13 cellular contexts compared by ENCODE assay signal in genomic region chr14:22096511-22096890, GRCh38.
DNase-seq lines count a peak whose midpoint lies in the region; ATAC-seq, FAIRE-seq and TF ChIP-seq lines count a peak whose summit lies in the region.
"Had no signal": no experiment of that assay in that cellular context is flagged by ENCODE, and none has a peak within 500 bp of the region (broad histone marks: within the 10 kb centered on the region; RNA-seq: fewer than 3 reads in every experiment).

No MANE protein-coding gene starts in this region.

- no peaks in the 10 kb centered on the region for H3K79me2 ChIP-seq in MM.1S (ENCODE audit: low read length)

- H2AFZ ChIP-seq in MM.1S (ENCODE audit: low read length): peak overlapping the region; percentile 42; the same call in 1 of the 2 replicates

- H3K36me3 Mint-ChIP-seq in natural killer cell treated with Interleukin-12 subunit alpha and Interleukin-12 subunit beta and Interleukin-15 and Interleukin-18, amount 100 ng/mL, for 72 hours: no peaks in the 10 kb centered on the region
- H3K36me3 Mint-ChIP-seq in natural killer cell: no peaks in the 10 kb centered on the region

- peaks cover 39% of the 10 kb centered on the region for H3K4me1 ChIP-seq in MM.1S (ENCODE audit: low read length)
- peaks cover 0 to 15% (median 0%) of the 10 kb centered on the region in 3 donors for H3K4me1 ChIP-seq in esophagus squamous epithelium
- H3K4me1 ChIP-seq in pancreas: no peaks in the 10 kb centered on the region
- H3K4me1 ChIP-seq in small intestine (ENCODE audit: control insufficient read depth in 2 of 2, insufficient read depth in 1 of 2, low read depth in 1 of 2, low read length in 1 of 2): no peaks in the 10 kb centered on the region

- no peaks in the 10 kb centered on the region for H4K20me1 ChIP-seq in MM.1S (ENCODE audit: insufficient read depth, low read length)

- 66 to 98% methylated on average over 4 of the region's 4 CpGs for WGBS in esophagus squamous epithelium, 2 donors
- 75 to 88% methylated on average over 4 of the region's 4 CpGs for WGBS in pancreas, 2 donors
- 67 to 83% (median 80%) methylated on average over 4 of the region's 4 CpGs for WGBS in small intestine, 3 donors
- WGBS in lower leg skin, 2 donors: 84 to 91% methylated on average over 4 of the region's 4 CpGs

- H3K27ac ChIP-seq in MM.1S (ENCODE audit: low read length): peak overlapping the region; percentile 51; the same call in 1 of the 2 replicates
- peak overlapping the region; percentile 45 to 78 (median 72) for H3K27ac ChIP-seq in esophagus squamous epithelium
- no peak overlapping the region for H3K27ac ChIP-seq in pancreas
- peak overlapping the region in 1 of 2 donors; percentile 18 for H3K27ac ChIP-seq in small intestine (ENCODE audit: low read depth in 1 of 2, low read length in 1 of 2)
- H3K27ac ChIP-seq: neutrophil had no signal

- FAIRE-seq in pancreas (lab: Jason Lieb, UNC) (no peak), small intestine (lab: Jason Lieb, UNC) (no peak)
- FAIRE-seq: astrocyte had no signal

- intact Hi-C loops in natural killer cell (cut with micrococcal nuclease) (no loop called here), esophagus squamous epithelium (cut with DNase I) (no loop called here), pancreas (cut with DNase I) (no loop called here), lower leg skin (cut with DNase I; ENCODE audit: low total_unique reads) (no loop called here)

- H3K9me3 ChIP-seq in MM.1S (replicated peaks; ENCODE audit: insufficient read depth, low read length): no peaks in the 10 kb centered on the region
- no peaks in the 10 kb centered on the region for H3K9me3 ChIP-seq in esophagus squamous epithelium
- no peaks in the 10 kb centered on the region for H3K9me3 ChIP-seq in pancreas
- no peaks in the 10 kb centered on the region for H3K9me3 ChIP-seq in small intestine (ENCODE audit: control insufficient read depth, low read depth)
- H3K9me3 ChIP-seq: neutrophil had no signal

- no peaks in the 10 kb centered on the region for H3K27me3 ChIP-seq in MM.1S (replicated peaks; ENCODE audit: insufficient read depth, low read length)
- no peaks in the 10 kb centered on the region for H3K27me3 ChIP-seq in esophagus squamous epithelium
- H3K27me3 ChIP-seq in pancreas: no peaks in the 10 kb centered on the region
- H3K27me3 ChIP-seq in small intestine (ENCODE audit: control insufficient read depth in 2 of 2, insufficient read depth in 2 of 2, low read length in 2 of 2): no peaks in the 10 kb centered on the region

- TF ChIP-seq POLR2A in esophagus squamous epithelium (IDR thresholded peaks at IDR 0.05): no peak
- no peak for TF ChIP-seq POLR2A in lower leg skin (IDR thresholded peaks at IDR 0.05)

- H3K27ac Mint-ChIP-seq in natural killer cell treated with Interleukin-12 subunit alpha and Interleukin-12 subunit beta and Interleukin-15 and Interleukin-18, amount 100 ng/mL, for 72 hours: peak overlapping the region in 1 of 2 donors; percentile 37
- no peak overlapping the region for H3K27ac Mint-ChIP-seq in natural killer cell

- 0 out of 2 replicates have a peak, but pooled peaks cover 10% of the 10 kb centered on the region for H3F3A ChIP-seq in MM.1S (ENCODE audit: insufficient read depth, low read length)

- H3K9me2 ChIP-seq in MM.1S (replicated peaks; ENCODE audit: insufficient read depth, low read length): no peaks in the 10 kb centered on the region

- H3K27me3 Mint-ChIP-seq in natural killer cell treated with Interleukin-12 subunit alpha and Interleukin-12 subunit beta and Interleukin-15 and Interleukin-18, amount 100 ng/mL, for 72 hours: no peaks in the 10 kb centered on the region
- no peaks in the 10 kb centered on the region for H3K27me3 Mint-ChIP-seq in natural killer cell (ENCODE audit: low read depth in 2 of 2)

- H3K4me3 ChIP-seq in MM.1S (ENCODE audit: low read length) (peak overlapping the region; percentile 39; the same call in 1 of the 2 replicates), esophagus squamous epithelium (no peak overlapping the region), pancreas (no peak overlapping the region), small intestine (ENCODE audit: low read depth in 1 of 2, low read length in 2 of 2) (no peak overlapping the region), lower leg skin (ENCODE audit: low read depth, poor library complexity, severe bottlenecking) (no peak overlapping the region)

- DNase-seq in natural killer cell treated with Interleukin-12 subunit alpha and Interleukin-12 subunit beta and Interleukin-15 and Interleukin-18, amount 100 ng/mL, for 72 hours (ENCODE audit: low spot score): no peak
- no peak for DNase-seq in natural killer cell
- DNase-seq in MM.1S: peak; percentile 78
- no peak for DNase-seq in esophagus squamous epithelium (lab: John Stamatoyannopoulos, UW)
- DNase-seq in pancreas: no peak
- no peak for DNase-seq in small intestine
- no peak for DNase-seq in lower leg skin (ENCODE audit: low spot score in 2 of 2)
- no peak for DNase-seq in EL
- DNase-seq: activated CD4-positive, alpha-beta T cell treated with anti-CD3 and anti-CD28 coated beads, Interleukin-2, amount 50 U/mL, for 4 hours; effector memory CD4-positive, alpha-beta T cell; GDM1 had no signal

- ATAC-seq in natural killer cell treated with Interleukin-12 subunit alpha and Interleukin-12 subunit beta and Interleukin-15 and Interleukin-18, amount 100 ng/mL, for 72 hours: no peak
- no peak for ATAC-seq in natural killer cell
- no peak for ATAC-seq in pancreas

- peak overlapping the region; percentile 74 for H3K4me2 ChIP-seq in MM.1S (ENCODE audit: low read depth, low read length)

- H3K36me3 ChIP-seq in MM.1S (replicated peaks; ENCODE audit: insufficient read depth, low read length) (no peaks in the 10 kb centered on the region), esophagus squamous epithelium (no peaks in the 10 kb centered on the region), pancreas (no peaks in the 10 kb centered on the region), small intestine (ENCODE audit: control insufficient read depth in 2 of 2, insufficient read depth in 2 of 2, low read length in 2 of 2) (no peaks in the 10 kb centered on the region)
- H3K36me3 ChIP-seq: neutrophil had no signal

- no peaks in the 10 kb centered on the region for H3K9me3 Mint-ChIP-seq in natural killer cell treated with Interleukin-12 subunit alpha and Interleukin-12 subunit beta and Interleukin-15 and Interleukin-18, amount 100 ng/mL, for 72 hours
- no peaks in the 10 kb centered on the region for H3K9me3 Mint-ChIP-seq in natural killer cell

- no peak for TF ChIP-seq CTCF in natural killer cell (IDR thresholded peaks at IDR 0.05)
- no peak for TF ChIP-seq CTCF in MM.1S (IDR thresholded peaks at IDR 0.05; ENCODE audit: low read length)
- no peak for TF ChIP-seq CTCF in esophagus squamous epithelium (IDR thresholded peaks at IDR 0.05)
- no peak for TF ChIP-seq CTCF in pancreas (IDR thresholded peaks at IDR 0.05)
- TF ChIP-seq CTCF in lower leg skin (IDR thresholded peaks at IDR 0.05): no peak

- peak overlapping the region; percentile 66 for H3K4me3 Mint-ChIP-seq in natural killer cell treated with Interleukin-12 subunit alpha and Interleukin-12 subunit beta and Interleukin-15 and Interleukin-18, amount 100 ng/mL, for 72 hours
- no peak overlapping the region for H3K4me3 Mint-ChIP-seq in natural killer cell

- peak overlapping the region; percentile 21; the same call in 1 of the 2 replicates for H3K9ac ChIP-seq in MM.1S (ENCODE audit: low read length)

- peaks cover 5 to 14% of the 10 kb centered on the region in 2 donors for H3K4me1 Mint-ChIP-seq in natural killer cell treated with Interleukin-12 subunit alpha and Interleukin-12 subunit beta and Interleukin-15 and Interleukin-18, amount 100 ng/mL, for 72 hours (ENCODE audit: low read depth in 2 of 2)
- peaks cover 14 to 17% of the 10 kb centered on the region in 2 donors for H3K4me1 Mint-ChIP-seq in natural killer cell

Comparison
In these comparisons a context has a peak if more than half of its experiments do, and no peak if none do; other contexts are left out.
1. H3K27ac ChIP-seq: peak in MM.1S (single experiment) and esophagus squamous epithelium (4 of 4); none in pancreas (0 of 4).